In genomic region chr7:35988818-35989217, GRCh38 we compare ENCODE assay signal across 27 cellular contexts.
A peak's percentile ranks its signal among the peaks of the same experiment; 100 is the strongest.
DNase-seq lines count a peak whose midpoint lies in the region; ATAC-seq, FAIRE-seq and TF ChIP-seq lines count a peak whose summit lies in the region.
"Had no signal": no experiment of that assay in that cellular context is flagged by ENCODE, and none has a peak within 500 bp of the region (broad histone marks: within the 10 kb centered on the region; RNA-seq: fewer than 3 reads in every experiment).

No MANE protein-coding gene starts in this region.

- H3F3A ChIP-seq in PC-3 (ENCODE audit: low read length, unreplicated experiment) = peaks cover 8% of the 10 kb centered on the region

- H3K4me1 ChIP-seq in PC-3 (ENCODE audit: insufficient read depth, low read length) = peaks cover 50% of the 10 kb centered on the region
- peaks cover 0 to 19% (median 14%) of the 10 kb centered on the region in 4 donors for H3K4me1 ChIP-seq in sigmoid colon
- H3K4me1 ChIP-seq in kidney (ENCODE audit: control insufficient read depth in 1 of 2, insufficient read depth in 1 of 2, low read depth in 1 of 2, low read length in 2 of 2) = peaks cover 0 to 2% of the 10 kb centered on the region in 2 donors
- peaks cover 0 to 7% of the 10 kb centered on the region in 2 donors for H3K4me1 ChIP-seq in thyroid gland
- H3K4me1 ChIP-seq: HAP-1 had no signal

- H3K79me2 ChIP-seq in PC-3 (ENCODE audit: low read length) = no peaks in the 10 kb centered on the region

- H3K4me3 Mint-ChIP-seq in chondrocyte (ENCODE audit: unreplicated experiment) = no peak overlapping the region
- H3K4me3 Mint-ChIP-seq: activated CD4-positive, alpha-beta memory T cell treated with anti-CD3 and anti-CD28 coated beads for 36 hours; CD4-positive, alpha-beta memory T cell; stimulated activated naive CD8-positive, alpha-beta T cell treated with anti-CD3 and anti-CD28 coated beads, Interleukin-15, Interleukin-2, amounts not matched to agents 100 ng/mL and 50 ng/mL, for 24 hours had no signal

- TF ChIP-seq POLR2A in sigmoid colon (IDR thresholded peaks at IDR 0.05) = no peak
- no peak for TF ChIP-seq POLR2A in thyroid gland (IDR thresholded peaks at IDR 0.05)

- no peaks in the 10 kb centered on the region for H3K36me3 ChIP-seq in PC-3 (ENCODE audit: low read depth, low read length)
- no peaks in the 10 kb centered on the region for H3K36me3 ChIP-seq in sigmoid colon
- no peaks in the 10 kb centered on the region for H3K36me3 ChIP-seq in kidney (ENCODE audit: control insufficient read depth in 1 of 2, insufficient read depth in 2 of 2, low read length in 2 of 2)
- H3K36me3 ChIP-seq in thyroid gland = no peaks in the 10 kb centered on the region
- H3K36me3 ChIP-seq: HAP-1, heart right ventricle, SJSA1 had no signal

- no peaks in the 10 kb centered on the region for H3K36me3 Mint-ChIP-seq in chondrocyte (ENCODE audit: low read depth)
- H3K36me3 Mint-ChIP-seq: activated CD4-positive, alpha-beta memory T cell treated with anti-CD3 and anti-CD28 coated beads for 36 hours; CD4-positive, alpha-beta memory T cell had no signal

- 70 to 84% methylated on average over 6 of the region's 6 CpGs for WGBS in sigmoid colon, 2 donors
- 78 to 82% methylated on average over 6 of the region's 6 CpGs for WGBS in thyroid gland, 2 donors

- no peaks in the 10 kb centered on the region for H3K9me2 ChIP-seq in PC-3 (replicated peaks; ENCODE audit: low read length)

- POLR2A ChIA-PET in PC-3 (lab: Charles Lee; ENCODE audit: unreplicated experiment) = interaction anchor here (0.6 kb wide), 1 partner anchor 403 kb away, joined by 4 read pairs; no protein-coding TSS in a partner anchor

- no peak for ATAC-seq in PC-3
- ATAC-seq: A549, heart right ventricle had no signal

- H3K4me1 Mint-ChIP-seq in chondrocyte (ENCODE audit: low read depth) = peaks cover 33% of the 10 kb centered on the region

- no peak overlapping the region for H3K4me3 ChIP-seq in PC-3 (ENCODE audit: low read length)
- no peak overlapping the region for H3K4me3 ChIP-seq in sigmoid colon
- no peak overlapping the region for H3K4me3 ChIP-seq in kidney (ENCODE audit: low read length in 2 of 2)
- H3K4me3 ChIP-seq in thyroid gland (replicated peaks in 1 of 3) = no peak overlapping the region
- H3K4me3 ChIP-seq: A549, HAP-1, heart right ventricle, SJSA1 had no signal

- BruUV-seq in PC-3 (replicated peaks; lab: Mats Ljungman, UMichigan) = no TSS peak

- H3K27me3 ChIP-seq in PC-3 (ENCODE audit: low read length) (no peaks in the 10 kb centered on the region), sigmoid colon (no peaks in the 10 kb centered on the region), thyroid gland (no peaks in the 10 kb centered on the region)
- H3K27me3 ChIP-seq: heart right ventricle, SJSA1 had no signal

- FAIRE-seq in kidney (lab: Jason Lieb, UNC) = no peak
- FAIRE-seq: A549 had no signal

- peak in 1 of 4 donors; percentile 48 for TF ChIP-seq EP300 in sigmoid colon (IDR thresholded peaks at IDR 0.05)

- no peak overlapping the region for H2AFZ ChIP-seq in PC-3 (ENCODE audit: low read length)

- H3K27ac ChIP-seq in PC-3 (ENCODE audit: low read length) (peak overlapping the region; percentile 23), sigmoid colon (peak overlapping the region; percentile 29 to 57 (median 46)), kidney (ENCODE audit: low read depth in 2 of 2, low read length in 2 of 2) (no peak overlapping the region), thyroid gland (no peak overlapping the region)
- H3K27ac ChIP-seq: heart right ventricle, SJSA1 had no signal

- TF ChIP-seq CTCF in PC-3 (conservative IDR thresholded peaks at IDR 0.05; ENCODE audit: low read depth, low read length) (no peak), chondrocyte (IDR thresholded peaks at IDR 0.05) (no peak), sigmoid colon (IDR thresholded peaks at IDR 0.05) (no peak), kidney (IDR thresholded peaks at IDR 0.05; ENCODE audit: borderline replicate concordance, extremely low read depth, insufficient read depth) (no peak), thyroid gland (IDR thresholded peaks at IDR 0.05) (no peak)

- H3K27me3 Mint-ChIP-seq in chondrocyte (ENCODE audit: low read depth) = no peaks in the 10 kb centered on the region
- H3K27me3 Mint-ChIP-seq: activated CD4-positive, alpha-beta memory T cell treated with anti-CD3 and anti-CD28 coated beads for 36 hours; stimulated activated naive CD8-positive, alpha-beta T cell treated with anti-CD3 and anti-CD28 coated beads, Interleukin-15, Interleukin-2, amounts not matched to agents 100 ng/mL and 50 ng/mL, for 24 hours had no signal

- no peaks in the 10 kb centered on the region for H3K9me3 Mint-ChIP-seq in chondrocyte (ENCODE audit: low read depth)
- H3K9me3 Mint-ChIP-seq: activated CD4-positive, alpha-beta memory T cell treated with anti-CD3 and anti-CD28 coated beads for 36 hours; stimulated activated naive CD8-positive, alpha-beta T cell treated with anti-CD3 and anti-CD28 coated beads, Interleukin-15, Interleukin-2, amounts not matched to agents 100 ng/mL and 50 ng/mL, for 24 hours had no signal

- no peak overlapping the region for H3K4me2 ChIP-seq in PC-3 (ENCODE audit: low read length)
- H3K4me2 ChIP-seq: A549 had no signal

- DNase-seq in PC-3 (no peak), chondrocyte (ENCODE audit: low spot score) (no peak), left kidney (ENCODE audit: low read depth, low spot score) (peak; percentile 34), sigmoid colon (no peak), kidney (no peak), thyroid gland (no peak), DMS79 (lab: John Stamatoyannopoulos, UW) (no peak), occipital lobe (lab: John Stamatoyannopoulos, UW) (no peak)
- DNase-seq: activated CD4-positive, alpha-beta memory T cell treated with anti-CD3 and anti-CD28 coated beads for 36 hours; activated CD4-positive, CD25-positive, alpha-beta regulatory T cell; activated CD8-positive, alpha-beta memory T cell treated with anti-CD3 and anti-CD28 coated beads, Interleukin-2, amount 50 U/mL, for 48 hours; activated naive CD4-positive, alpha-beta T cell treated with anti-CD3 and anti-CD28 coated beads, Interleukin-2, amount 50 U/mL, for 16 hours; CD4-positive, alpha-beta memory T cell; DMS 273 treated with DMSO at 0.1 percent for 48 hours; foreskin fibroblast; heart right ventricle; NCI-H1105; NCI-H187 treated with DMSO at 0.1 percent for 48 hours; NCI-H524 treated with DMSO at 0.1 percent for 48 hours; posterior cingulate gyrus; RPMI8226; T-helper 1 cell; trophoblast cell had no signal

- H4K20me1 ChIP-seq in PC-3 (ENCODE audit: low read length) = no peaks in the 10 kb centered on the region

- no peaks in the 10 kb centered on the region for H3K9me3 ChIP-seq in PC-3 (ENCODE audit: low read length)
- H3K9me3 ChIP-seq in sigmoid colon = no peaks in the 10 kb centered on the region
- no peaks in the 10 kb centered on the region for H3K9me3 ChIP-seq in kidney (ENCODE audit: control insufficient read depth in 1 of 2, low read length in 2 of 2)
- no peaks in the 10 kb centered on the region for H3K9me3 ChIP-seq in thyroid gland
- H3K9me3 ChIP-seq: A549, HAP-1, heart right ventricle, SJSA1 had no signal

- intact Hi-C loops in PC-3 (cut with micrococcal nuclease) = no loop called here
- intact Hi-C loops in sigmoid colon (cut with DNase I) = loop anchor here (5.0 kb wide), 1 partner anchor 163 kb away; the partner anchor contains the start of gene EEPD1
- intact Hi-C loops in kidney (cut with DNase I) = no loop called here
- intact Hi-C loops in thyroid gland (cut with DNase I) = no loop called here

- CTCF ChIA-PET in PC-3 (lab: Charles Lee) = no interaction called here

- H3K9ac ChIP-seq in PC-3 (ENCODE audit: low read length) = no peak overlapping the region
- H3K9ac ChIP-seq in kidney (ENCODE audit: low read length in 2 of 2) = no peak overlapping the region

- peak overlapping the region; percentile 76 for H3K27ac Mint-ChIP-seq in chondrocyte (ENCODE audit: unreplicated experiment)
- H3K27ac Mint-ChIP-seq: activated CD4-positive, alpha-beta memory T cell treated with anti-CD3 and anti-CD28 coated beads for 36 hours; CD4-positive, alpha-beta memory T cell; stimulated activated naive CD8-positive, alpha-beta T cell treated with anti-CD3 and anti-CD28 coated beads, Interleukin-15, Interleukin-2, amounts not matched to agents 100 ng/mL and 50 ng/mL, for 24 hours had no signal

Comparison
In these comparisons a context has a peak if more than half of its experiments do, and no peak if none do; other contexts are left out.
1. H3K27ac ChIP-seq: peak in PC-3 (single experiment) and sigmoid colon (4 of 4); none in kidney (0 of 2) and thyroid gland (0 of 3).